ENCODE assay signal across 16 cellular contexts in genomic region chr21:27070881-27071670, GRCh38.
DNase-seq lines count a peak whose midpoint lies in the region; ATAC-seq and TF ChIP-seq lines count a peak whose summit lies in the region.
"Had no signal": no experiment of that assay in that cellular context is flagged by ENCODE, and none has a peak within 500 bp of the region (broad histone marks: within the 10 kb centered on the region; RNA-seq: fewer than 3 reads in every experiment).

No MANE protein-coding gene starts in this region.

- H3K9ac ChIP-seq in MM.1S (ENCODE audit: low read length) = no peak overlapping the region

- TF ChIP-seq CTCF in HEK293 (tag by site-specific recombination; IDR thresholded peaks at IDR 0.05) (no peak), chondrocyte (IDR thresholded peaks at IDR 0.05) (no peak), sigmoid colon (IDR thresholded peaks at IDR 0.05) (no peak), MM.1S (IDR thresholded peaks at IDR 0.05; ENCODE audit: low read length) (no peak)

- H2AFZ ChIP-seq in MM.1S (ENCODE audit: low read length) = no peak overlapping the region
- H2AFZ ChIP-seq: PC-9 had no signal

- H3K4me1 Mint-ChIP-seq in chondrocyte (ENCODE audit: low read depth) = peaks cover 36% of the 10 kb centered on the region

- no peaks in the 10 kb centered on the region for H3K36me3 Mint-ChIP-seq in chondrocyte (ENCODE audit: low read depth)

- H3K9me3 ChIP-seq in HEK293 (ENCODE audit: control insufficient read depth, insufficient read depth, low read depth, low read length) (no peaks in the 10 kb centered on the region), sigmoid colon (no peaks in the 10 kb centered on the region), MM.1S (replicated peaks; ENCODE audit: insufficient read depth, low read length) (no peaks in the 10 kb centered on the region)

- POLR2A ChIA-PET in HEK293 (lab: Yijun Ruan, JAX) = no interaction called here

- H3K4me3 Mint-ChIP-seq in chondrocyte (ENCODE audit: unreplicated experiment) = no peak overlapping the region

- ATAC-seq in left ventricle myocardium superior (peak; percentile 78), HG03460 (IDR thresholded peaks at IDR 0.05; ENCODE audit: unreplicated experiment) (no peak)

- H3K9me2 ChIP-seq in MM.1S (replicated peaks; ENCODE audit: insufficient read depth, low read length) = no peaks in the 10 kb centered on the region

- peaks cover 5% of the 10 kb centered on the region for H3K9me3 Mint-ChIP-seq in chondrocyte (ENCODE audit: low read depth)

- H3K27me3 Mint-ChIP-seq in chondrocyte (ENCODE audit: low read depth) = no peaks in the 10 kb centered on the region

- no peak overlapping the region for H3K27ac ChIP-seq in HEK293 (ENCODE audit: extremely low read depth, low read depth, low read length)
- peak overlapping the region in 3 of 4 donors; percentile 10 to 60 (median 33) for H3K27ac ChIP-seq in sigmoid colon
- no peak overlapping the region for H3K27ac ChIP-seq in MM.1S (ENCODE audit: low read length)
- H3K27ac ChIP-seq: PC-9 had no signal

- WGBS in sigmoid colon, 2 donors = 55 to 57% methylated on average over 3 of the region's 3 CpGs

- intact Hi-C loops in left ventricle myocardium superior (cut with micrococcal nuclease) = no loop called here
- intact Hi-C loops in sigmoid colon (cut with DNase I) = no loop called here

- H3K79me2 ChIP-seq in MM.1S (ENCODE audit: low read length) = no peaks in the 10 kb centered on the region

- H3K27ac Mint-ChIP-seq in chondrocyte (ENCODE audit: unreplicated experiment) = peak overlapping the region; percentile 66

- H3K4me3 ChIP-seq in HEK293 (ENCODE audit: low read depth, low read length) (no peak overlapping the region), sigmoid colon (no peak overlapping the region), MM.1S (ENCODE audit: low read length) (no peak overlapping the region)
- H3K4me3 ChIP-seq: PC-9 had no signal

- CTCF ChIA-PET in HEK293 (lab: Yijun Ruan, JAX) = interaction anchor here (0.7 kb wide), 1 partner anchor 11 kb away, joined by 3 read pairs; no protein-coding TSS in a partner anchor

- H3K27me3 ChIP-seq in sigmoid colon (no peaks in the 10 kb centered on the region), MM.1S (replicated peaks; ENCODE audit: insufficient read depth, low read length) (no peaks in the 10 kb centered on the region)

- DNase-seq in chondrocyte (ENCODE audit: low spot score) (no peak), left ventricle myocardium superior (no peak), sigmoid colon (no peak), NCI-H146 (lab: John Stamatoyannopoulos, UW) (no peak), MM.1S (no peak), HUDEP-2 (lab: John Stamatoyannopoulos, UW; ENCODE audit: unreplicated experiment in 76 of 76) (no peak)
- DNase-seq: ACHN, COR-L47, Karpas-422, NCI-H1105, NCI-H1694 treated with DMSO at 0.1 percent for 48 hours, NCI-H2107, NCI-H774, PC-9 had no signal

- no peak for TF ChIP-seq EP300 in sigmoid colon (IDR thresholded peaks at IDR 0.05)

- TF ChIP-seq POLR2A in sigmoid colon (IDR thresholded peaks at IDR 0.05) = no peak

- no peaks in the 10 kb centered on the region for H3K36me3 ChIP-seq in HEK293 (ENCODE audit: control insufficient read depth in 2 of 2, insufficient read depth in 1 of 2, low read length in 2 of 2)
- no peaks in the 10 kb centered on the region for H3K36me3 ChIP-seq in sigmoid colon
- no peaks in the 10 kb centered on the region for H3K36me3 ChIP-seq in MM.1S (replicated peaks; ENCODE audit: insufficient read depth, low read length)

- H3F3A ChIP-seq in MM.1S (ENCODE audit: insufficient read depth, low read length) = no peaks in the 10 kb centered on the region

- no peaks in the 10 kb centered on the region for H4K20me1 ChIP-seq in MM.1S (ENCODE audit: insufficient read depth, low read length)

- no peaks in the 10 kb centered on the region for H3K4me1 ChIP-seq in HEK293 (ENCODE audit: control insufficient read depth, insufficient read depth, low read length)
- peaks cover 0 to 18% (median 14%) of the 10 kb centered on the region in 4 donors for H3K4me1 ChIP-seq in sigmoid colon
- H3K4me1 ChIP-seq in MM.1S (ENCODE audit: low read length) = no peaks in the 10 kb centered on the region

- no peak overlapping the region for H3K4me2 ChIP-seq in MM.1S (ENCODE audit: low read depth, low read length)
- H3K4me2 ChIP-seq: PC-9 had no signal

TF ChIP-seq in HEK293, 187 proteins besides CTCF, POLR2A, EP300 and RAD21:
- TF ChIP-seq ZBTB21 (tag by site-specific recombination; IDR thresholded peaks at IDR 0.05) (no peak), TCF7L2 (IDR thresholded peaks at IDR 0.05; ENCODE audit: borderline replicate concordance, low read depth, low read length) (peak; percentile 70; the same call in 1 of the 2 replicates)

Comparison
In these comparisons a context has a peak if more than half of its experiments do, and no peak if none do; other contexts are left out.
1. H3K27ac ChIP-seq: peak in sigmoid colon (3 of 4); none in HEK293 (single experiment) and MM.1S (single experiment).